8 cellular contexts compared by ENCODE assay signal in genomic region chr3:32401541-32402052, GRCh38. TPM values are rescaled to one million over a fixed set of nuclear protein-coding genes. Genes with fewer than 3 reads are reported as not detected.
A peak's percentile ranks its signal among the peaks of the same experiment; 100 is the strongest.
DNase-seq lines count a peak whose midpoint lies in the region; ATAC-seq and TF ChIP-seq lines count a peak whose summit lies in the region.

No MANE protein-coding gene starts in this region.

- H3K4me1 ChIP-seq in right atrium auricular region: peaks cover 0 to 31% of the 10 kb centered on the region in 2 donors

- no peaks in the 10 kb centered on the region for H3K36me3 ChIP-seq in right atrium auricular region

- peak; percentile 73 for ATAC-seq in GM21737 (IDR thresholded peaks at IDR 0.05; ENCODE audit: unreplicated experiment)
- ATAC-seq in HG02588 (IDR thresholded peaks at IDR 0.05; ENCODE audit: unreplicated experiment): no peak

- H3K27me3 ChIP-seq in right atrium auricular region: no peaks in the 10 kb centered on the region

- DNase-seq in DMS53 (lab: John Stamatoyannopoulos, UW) (peak; percentile 80), Kasumi-1 (lab: John Stamatoyannopoulos, UW) (peak; percentile 98 to 99), T-helper 1 cell (peak; percentile 34 to 77 (median 52)), anterior cingulate cortex (lab: John Stamatoyannopoulos, UW) (peak in 57 of 58 donors; percentile 11 to 88 (median 67)), right atrium auricular region (ENCODE audit: low spot score) (peak; percentile 69), pons (ENCODE audit: low spot score) (peak; percentile 74)

- no peak for TF ChIP-seq CTCF in right atrium auricular region (IDR thresholded peaks at IDR 0.05)

- H3K9me3 ChIP-seq in right atrium auricular region: no peaks in the 10 kb centered on the region

- peak overlapping the region; percentile 31 to 53 for H3K4me3 ChIP-seq in right atrium auricular region

- H3K27ac ChIP-seq in right atrium auricular region: peak overlapping the region; percentile 72 to 83

RNA-seq across cellular contexts. Expression of gene CMTM7, which starts 9.9 kb away (rescaled TPM):
- 10 to 100 TPM in 1 of 2 donors, 1 to 10 TPM in 1; 8.2 to 10.5 TPM for total RNA-seq in right atrium auricular region
